In the genomic region with DNA sequence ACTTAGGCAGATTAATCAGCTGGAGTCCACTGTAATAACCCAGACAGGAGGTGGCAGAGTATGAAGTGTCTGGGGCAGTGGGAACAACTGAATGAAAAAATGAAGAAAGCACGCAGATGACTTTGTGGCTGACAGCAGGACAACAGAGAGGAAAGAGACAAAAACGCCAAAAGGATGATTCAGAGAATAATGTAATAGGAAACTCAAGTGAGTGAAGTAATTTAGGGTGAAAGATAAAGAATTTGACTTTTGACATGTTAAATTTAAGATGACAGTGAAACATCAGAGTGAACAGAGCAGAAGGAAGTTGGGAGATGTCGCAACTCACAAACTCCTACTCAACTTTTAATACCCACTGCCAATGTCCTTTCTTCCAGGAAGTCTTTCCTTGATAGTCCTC, we compare ENCODE assay signal across 2 cellular contexts.
TF ChIP-seq lines count a peak whose summit lies in the region.

No MANE protein-coding gene starts in this region.

TF ChIP-seq in K562, 482 proteins besides CTCF, POLR2A, EP300 and RAD21:
- TF ChIP-seq ZNF24 (IDR thresholded peaks at IDR 0.05) (peak; percentile 61; the same call in 1 of the 2 replicates), ATF4 (CRISPR knock-in tag; IDR thresholded peaks at IDR 0.05) (no peak), CEBPB (tag; IDR thresholded peaks at IDR 0.05) (peak; percentile 44; the same call in 1 of the 2 replicates), CEBPG (CRISPR knock-in tag; IDR thresholded peaks at IDR 0.05) (no peak), CEBPG (tag; conservative IDR thresholded peaks at IDR 0.05 in 1 of 2, IDR thresholded peaks at IDR 0.05 in 1 of 2) (peak in 1 of 2 experiments; percentile 72; a peak in 2 of 4 replicates), PRMT5 (CRISPR knock-in tag; IDR thresholded peaks at IDR 0.05) (no peak), ZNF143 (CRISPR knock-in tag; IDR thresholded peaks at IDR 0.05) (no peak), ZBTB5 (IDR thresholded peaks at IDR 0.05) (no peak), IFI16 (CRISPR knock-in tag; IDR thresholded peaks at IDR 0.05) (no peak), ERF (CRISPR knock-in tag; IDR thresholded peaks at IDR 0.05) (no peak), RBM39 (optimal IDR thresholded peaks at IDR 0.05; ENCODE audit: low read depth, low read length) (no peak), BCOR (IDR thresholded peaks at IDR 0.05) (no peak), HLTF (IDR thresholded peaks at IDR 0.05) (no peak), MTA2 (IDR thresholded peaks at IDR 0.05; ENCODE audit: low read depth) (no peak), ZC3H8 (IDR thresholded peaks at IDR 0.05) (no peak), ZNF584 (CRISPR knock-in tag; IDR thresholded peaks at IDR 0.05; ENCODE audit: low read depth) (no peak), ZNF766 (CRISPR knock-in tag; conservative IDR thresholded peaks at IDR 0.05) (no peak), TRIM25 (IDR thresholded peaks at IDR 0.05; ENCODE audit: borderline replicate concordance) (no peak)
- TF ChIP-seq, protein P1, sequence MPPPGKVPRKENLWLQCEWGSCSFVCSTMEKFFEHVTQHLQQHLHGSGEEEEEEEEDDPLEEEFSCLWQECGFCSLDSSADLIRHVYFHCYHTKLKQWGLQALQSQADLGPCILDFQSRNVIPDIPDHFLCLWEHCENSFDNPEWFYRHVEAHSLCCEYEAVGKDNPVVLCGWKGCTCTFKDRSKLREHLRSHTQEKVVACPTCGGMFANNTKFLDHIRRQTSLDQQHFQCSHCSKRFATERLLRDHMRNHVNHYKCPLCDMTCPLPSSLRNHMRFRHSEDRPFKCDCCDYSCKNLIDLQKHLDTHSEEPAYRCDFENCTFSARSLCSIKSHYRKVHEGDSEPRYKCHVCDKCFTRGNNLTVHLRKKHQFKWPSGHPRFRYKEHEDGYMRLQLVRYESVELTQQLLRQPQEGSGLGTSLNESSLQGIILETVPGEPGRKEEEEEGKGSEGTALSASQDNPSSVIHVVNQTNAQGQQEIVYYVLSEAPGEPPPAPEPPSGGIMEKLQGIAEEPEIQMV (tag; conservative IDR thresholded peaks at IDR 0.05; ENCODE audit: low read depth), result no peak
- TF ChIP-seq, protein P2, sequence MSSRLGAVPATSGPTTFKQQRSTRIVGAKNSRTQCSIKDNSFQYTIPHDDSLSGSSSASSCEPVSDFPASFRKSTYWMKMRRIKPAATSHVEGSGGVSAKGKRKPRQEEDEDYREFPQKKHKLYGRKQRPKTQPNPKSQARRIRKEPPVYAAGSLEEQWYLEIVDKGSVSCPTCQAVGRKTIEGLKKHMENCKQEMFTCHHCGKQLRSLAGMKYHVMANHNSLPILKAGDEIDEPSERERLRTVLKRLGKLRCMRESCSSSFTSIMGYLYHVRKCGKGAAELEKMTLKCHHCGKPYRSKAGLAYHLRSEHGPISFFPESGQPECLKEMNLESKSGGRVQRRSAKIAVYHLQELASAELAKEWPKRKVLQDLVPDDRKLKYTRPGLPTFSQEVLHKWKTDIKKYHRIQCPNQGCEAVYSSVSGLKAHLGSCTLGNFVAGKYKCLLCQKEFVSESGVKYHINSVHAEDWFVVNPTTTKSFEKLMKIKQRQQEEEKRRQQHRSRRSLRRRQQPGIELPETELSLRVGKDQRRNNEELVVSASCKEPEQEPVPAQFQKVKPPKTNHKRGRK (tag; IDR thresholded peaks at IDR 0.05), result no peak

TF ChIP-seq in GM12891, 5 proteins besides CTCF, POLR2A, EP300 and RAD21:
- TF ChIP-seq SPI1 (IDR thresholded peaks at IDR 0.05; ENCODE audit: low read depth, low read length) (no peak), TAF1 (IDR thresholded peaks at IDR 0.05; ENCODE audit: low read depth, low read length) (no peak), POU2F2 (IDR thresholded peaks at IDR 0.05; ENCODE audit: low read depth, low read length) (no peak), POLR2AphosphoS5 (IDR thresholded peaks at IDR 0.05; ENCODE audit: low read depth, low read length) (no peak), PAX5 (IDR thresholded peaks at IDR 0.05; ENCODE audit: insufficient read depth, low read length, severe bottlenecking) (no peak)
TF ChIP-seq in GM12891: peak in this region for 0.
